Comparison of ENCODE assay signal across 8 cellular contexts in genomic region chr1:37595440-37596181, GRCh38. TPM values are rescaled to one million over a fixed set of nuclear protein-coding genes. Genes with fewer than 3 reads are reported as not detected.
A peak's percentile ranks its signal among the peaks of the same experiment; 100 is the strongest.
DNase-seq lines count a peak whose midpoint lies in the region; TF ChIP-seq lines count a peak whose summit lies in the region.

GNL2 (minus strand) TSS chr1:37595937; CDS start chr1:37595822, 115 bp downstream.

- H3T11ph ChIP-seq in H9 (ENCODE audit: low read length) = no peak within 1 kb of the TSS

- no peak within 1 kb of the TSS for H2BK12ac ChIP-seq in H9 (ENCODE audit: insufficient read length, low read depth, low read length)

- H3K9me2 ChIP-seq in neural cell (ENCODE audit: insufficient read depth, low read length) = no peaks in the 10 kb centered on the region

- H3K56ac ChIP-seq in H9 (ENCODE audit: insufficient read length, low read depth, low read length) = no peak within 1 kb of the TSS

- H3K4me1 Mint-ChIP-seq in H9 = peaks cover 9 to 18% of the 10 kb centered on the region in 2 experiments; a peak in 3 of 4 replicates

- no peaks in the 10 kb centered on the region for H4K20me1 ChIP-seq in H9 (ENCODE audit: control insufficient read depth, insufficient read depth, insufficient read length)
- H4K20me1 ChIP-seq in neural cell (ENCODE audit: insufficient read depth) = no peaks in the 10 kb centered on the region

- no peak within 1 kb of the TSS for H2BK15ac ChIP-seq in H9 (ENCODE audit: low read depth, low read length)

- H3K4me1 ChIP-seq in H9 (ENCODE audit: insufficient read depth, low read length) (no peaks in the 10 kb centered on the region; the same call in 1 of the 2 replicates), stomach (peaks cover 20 to 31% (median 24%) of the 10 kb centered on the region in 4 donors)

- H3K9ac ChIP-seq in H9 (ENCODE audit: extremely low read depth, insufficient read length, low read length) (peak within 1 kb of the TSS; percentile 93), neural cell (ENCODE audit: low read length) (peak within 1 kb of the TSS; percentile 62)

- H3K36me3 ChIP-seq in MG63 = peaks cover 34% of the 10 kb centered on the region
- no peaks in the 10 kb centered on the region for H3K36me3 ChIP-seq in neural cell (ENCODE audit: insufficient read depth, low read length)
- peaks cover 16 to 31% (median 28%) of the 10 kb centered on the region in 4 donors for H3K36me3 ChIP-seq in stomach

- H2BK120ac ChIP-seq in H9 (ENCODE audit: low read depth, low read length, poor library complexity, severe bottlenecking) = no peak within 1 kb of the TSS

- H3K36me3 Mint-ChIP-seq in H9 (ENCODE audit: insufficient read depth in 1 of 3, low read depth in 3 of 3) = peaks cover 14 to 31% (median 29%) of the 10 kb centered on the region in 3 experiments; a peak in 6 of 7 replicates

- peak within 1 kb of the TSS; percentile 84 for H3K18ac ChIP-seq in H9 (ENCODE audit: insufficient read length, low read depth, low read length)

- no peak within 1 kb of the TSS for H4K91ac ChIP-seq in H9 (ENCODE audit: insufficient read length, low read depth, low read length)

- H4K8ac ChIP-seq in H9 (replicated peaks; ENCODE audit: insufficient read length, low read depth, low read length) = no peak within 1 kb of the TSS

- peaks cover 6% of the 10 kb centered on the region for H3K23me2 ChIP-seq in H9 (ENCODE audit: insufficient read length, low read depth, low read length, poor library complexity, severe bottlenecking)

- H3K27ac Mint-ChIP-seq in H9 = peak within 1 kb of the TSS; percentile 98 to 100 (median 99)

- H3K4me2 ChIP-seq in H9 (ENCODE audit: insufficient read depth, insufficient read length, low read length) (peak within 1 kb of the TSS; percentile 80), neural cell (ENCODE audit: low read length) (peak within 1 kb of the TSS; percentile 90)

- H3K27me3 Mint-ChIP-seq in H9 (ENCODE audit: low read depth) = peaks cover 16% of the 10 kb centered on the region

- no peak within 1 kb of the TSS for H4K5ac ChIP-seq in H9 (ENCODE audit: insufficient read length, low read depth, low read length)

- H2AFZ ChIP-seq in H9 (ENCODE audit: low read length) (no peak within 1 kb of the TSS), neural cell (ENCODE audit: low read depth, low read length) (peak within 1 kb of the TSS; percentile 93)

- intact Hi-C loops in stomach (cut with DNase I; ENCODE audit: low total_unique reads) = no loop called here

- H3K27me3 ChIP-seq in H9 (ENCODE audit: insufficient read depth, low read length) = no peaks in the 10 kb centered on the region
- H3K27me3 ChIP-seq in MG63 = no peaks in the 10 kb centered on the region
- H3K27me3 ChIP-seq in neural cell (ENCODE audit: insufficient read depth, low read depth, low read length) = no peaks in the 10 kb centered on the region
- peaks cover 0 to 6% (median 4%) of the 10 kb centered on the region in 3 donors for H3K27me3 ChIP-seq in stomach

- peak in 1 of 4 donors; percentile 33 for TF ChIP-seq POLR2A in stomach (IDR thresholded peaks at IDR 0.05)

- WGBS in H9 (ENCODE audit: extremely low coverage, insufficient read length, low lambda C conversion rate) = no CpG with 5 or more reads among the region's 51 CpGs
- WGBS in stomach, 5 donors = 0 to 1% (median 1%) methylated on average over 47 to 51 of the region's 51 CpGs

- H3K79me2 ChIP-seq in H9 (ENCODE audit: insufficient read depth, low read length) (peaks cover 20% of the 10 kb centered on the region; the same call in 1 of the 2 replicates), neural cell (replicated peaks; ENCODE audit: insufficient read depth, low read length) (peaks cover 25% of the 10 kb centered on the region)

- H2AK5ac ChIP-seq in H9 (ENCODE audit: insufficient read length, low read length) = no peak within 1 kb of the TSS

- peak; percentile 57 for TF ChIP-seq RAD21 in neural cell (conservative IDR thresholded peaks at IDR 0.05)

- H3K14ac ChIP-seq in H9 (ENCODE audit: insufficient read depth, low read length) = peak within 1 kb of the TSS; percentile 92

- no peak within 1 kb of the TSS for H3K4ac ChIP-seq in H9 (ENCODE audit: low read depth, low read length)

- DNase-seq in ELR (ENCODE audit: low read depth) = peak; percentile 97
- peak; percentile 98 for DNase-seq in H9
- peak; percentile 97 for DNase-seq in MG63
- DNase-seq in SHP77 treated with DMSO at 0.1 percent for 48 hours (lab: John Stamatoyannopoulos, UW) = peak; percentile 77
- DNase-seq in activated gamma-delta T cell (lab: John Stamatoyannopoulos, UW) = peak; percentile 94
- DNase-seq in fibroblast of the conjunctiva (ENCODE audit: low read depth) = peak; percentile 91
- peak; percentile 99 for DNase-seq in stomach

- H3K9me3 Mint-ChIP-seq in H9 = peaks cover 0 to 3% of the 10 kb centered on the region in 2 experiments; a peak in 1 of 5 replicates

- H2BK20ac ChIP-seq in H9 (ENCODE audit: low read depth, low read length, poor library complexity, severe bottlenecking) = no peak within 1 kb of the TSS

- H3K27ac ChIP-seq in H9 (ENCODE audit: insufficient read length, low read depth, low read length) (no peak within 1 kb of the TSS), neural cell (ENCODE audit: low read length) (peak within 1 kb of the TSS; percentile 44), stomach (peak within 1 kb of the TSS; percentile 79 to 91 (median 85))

- H3K9me3 ChIP-seq in H9 (ENCODE audit: control insufficient read depth, low read depth, low read length) = no peaks in the 10 kb centered on the region
- H3K9me3 ChIP-seq in MG63 = no peaks in the 10 kb centered on the region
- no peaks in the 10 kb centered on the region for H3K9me3 ChIP-seq in neural cell (ENCODE audit: low read length)
- H3K9me3 ChIP-seq in stomach = no peaks in the 10 kb centered on the region

- no peak within 1 kb of the TSS for H3K23ac ChIP-seq in H9 (ENCODE audit: insufficient read length, low read depth, low read length)

- H3K4me3 Mint-ChIP-seq in H9 = peak within 1 kb of the TSS; percentile 96 to 99

- TF ChIP-seq EP300 in neural cell (conservative IDR thresholded peaks at IDR 0.05; ENCODE audit: poor library complexity, severe bottlenecking) = peak; percentile 40
- no peak for TF ChIP-seq EP300 in stomach (IDR thresholded peaks at IDR 0.05)

- no peaks in the 10 kb centered on the region for H3K79me1 ChIP-seq in H9 (ENCODE audit: insufficient read depth, low read depth, low read length, poor library complexity, severe bottlenecking)

- H3K4me3 ChIP-seq in MG63 (peak within 1 kb of the TSS; percentile 92), neural cell (ENCODE audit: low read length) (peak within 1 kb of the TSS; percentile 76), stomach (peak within 1 kb of the TSS; percentile 61 to 94 (median 84))

- H3F3A ChIP-seq in neural cell (ENCODE audit: insufficient read depth, low read length, poor library complexity, severe bottlenecking) = no peaks in the 10 kb centered on the region

- H2BK5ac ChIP-seq in H9 (ENCODE audit: insufficient read length, low read length) = no peak within 1 kb of the TSS

- no peak for TF ChIP-seq CTCF in H9 (conservative IDR thresholded peaks at IDR 0.05)
- peak; percentile 32 for TF ChIP-seq CTCF in neural cell (IDR thresholded peaks at IDR 0.05; ENCODE audit: poor library complexity, severe bottlenecking)
- TF ChIP-seq CTCF in stomach (IDR thresholded peaks at IDR 0.05) = no peak

TF ChIP-seq in neural cell, 6 proteins besides CTCF, POLR2A, EP300 and RAD21:
- TF ChIP-seq TAF1 (IDR thresholded peaks at IDR 0.05; ENCODE audit: low read depth) (peak; percentile 65), POLR2AphosphoS5 (IDR thresholded peaks at IDR 0.05) (peak; percentile 92), MXI1 (conservative IDR thresholded peaks at IDR 0.05; ENCODE audit: poor library complexity, severe bottlenecking) (peak; percentile 96), EZH2 (IDR thresholded peaks at IDR 0.05; ENCODE audit: borderline replicate concordance, insufficient read depth, low read length, poor library complexity, severe bottlenecking) (no peak), REST (IDR thresholded peaks at IDR 0.05; ENCODE audit: borderline replicate concordance) (peak; percentile 57), SMC3 (conservative IDR thresholded peaks at IDR 0.05; ENCODE audit: poor library complexity) (peak; percentile 55)

RNA-seq across cellular contexts. Expression of gene GNL2, which starts in this region (rescaled TPM):
- total RNA-seq in H9 (2021) (101 and 106 TPM in 2 replicates), stomach (100 to 1,000 TPM in 2 of 5 donors, 10 to 100 TPM in 2, not detected in 1; 70.7 to 152 (median 99.1) TPM)
- 66.5 and 126 TPM in 2 replicates for total RNA-seq in MG63 (2014; rRNA removed; shearing (Covaris generic); ENCODE audit: low replicate concordance)
- polyA plus RNA-seq in neural cell (31.6 and 31.7 TPM in 2 replicates), stomach (10 to 100 TPM; 42.6 to 82.7 (median 68.3) TPM)
- polyA minus RNA-seq in neural cell = 55.8 and 57.4 TPM in 2 replicates
